13 cellular contexts compared by ENCODE assay signal in genomic region chr15:85044894-85045293, GRCh38.
A peak's percentile ranks its signal among the peaks of the same experiment; 100 is the strongest.
DNase-seq lines count a peak whose midpoint lies in the region; ATAC-seq, FAIRE-seq and TF ChIP-seq lines count a peak whose summit lies in the region.
"Had no signal": no experiment of that assay in that cellular context is flagged by ENCODE, and none has a peak within 500 bp of the region (broad histone marks: within the 10 kb centered on the region; RNA-seq: fewer than 3 reads in every experiment).

No MANE protein-coding gene starts in this region.

- peaks cover 42% of the 10 kb centered on the region for H3K4me1 Mint-ChIP-seq in CD4-positive, alpha-beta T cell (ENCODE audit: low read depth)
- H3K4me1 Mint-ChIP-seq in activated CD8-positive, alpha-beta T cell treated with anti-CD3 and anti-CD28 coated beads, Interleukin-2, amount 10 ng/mL, durations not matched to agents 7 days and 5 days (ENCODE audit: low read depth) = peaks cover 38% of the 10 kb centered on the region
- H3K4me1 Mint-ChIP-seq in activated T-helper 1 cell treated with anti-CD3 and anti-CD28 coated beads, Interleukin-12 subunit alpha, Interleukin-12 subunit beta, Interleukin-2, Interleukin-4 antibody, amounts not matched to agents 30 ng/mL and 10 ng/mL and 1 ng/mL, durations not matched to agents 14 hours and 24 hours and 36 hours (ENCODE audit: low read depth) = peaks cover 12% of the 10 kb centered on the region

- no peaks in the 10 kb centered on the region for H3K27me3 ChIP-seq in CD4-positive, alpha-beta T cell (ENCODE audit: control insufficient read depth, insufficient read depth, low read length)
- H3K27me3 ChIP-seq in ovary = no peaks in the 10 kb centered on the region
- H3K27me3 ChIP-seq: neutrophil, SJSA1, uterus had no signal

- ATAC-seq in A549 = no peak
- ATAC-seq in CD4-positive, alpha-beta T cell (ENCODE audit: poor library complexity) = no peak
- ATAC-seq in activated CD8-positive, alpha-beta T cell treated with anti-CD3 and anti-CD28 coated beads, Interleukin-2, amount 10 ng/mL, durations not matched to agents 7 days and 5 days = peak; percentile 41
- no peak for ATAC-seq in GM18498 (IDR thresholded peaks at IDR 0.05; ENCODE audit: unreplicated experiment)
- ATAC-seq: activated CD4-positive, CD25-positive, alpha-beta regulatory T cell treated with anti-CD3 and anti-CD28 coated beads, Interleukin-2, amount 50 U/mL, for 24 hours had no signal

- H3K27me3 Mint-ChIP-seq in CD4-positive, alpha-beta T cell = no peaks in the 10 kb centered on the region
- no peaks in the 10 kb centered on the region for H3K27me3 Mint-ChIP-seq in activated CD8-positive, alpha-beta T cell treated with anti-CD3 and anti-CD28 coated beads, Interleukin-2, amount 10 ng/mL, durations not matched to agents 7 days and 5 days (ENCODE audit: low read depth)
- H3K27me3 Mint-ChIP-seq in activated T-helper 1 cell treated with anti-CD3 and anti-CD28 coated beads, Interleukin-12 subunit alpha, Interleukin-12 subunit beta, Interleukin-2, Interleukin-4 antibody, amounts not matched to agents 30 ng/mL and 10 ng/mL and 1 ng/mL, durations not matched to agents 14 hours and 24 hours and 36 hours (ENCODE audit: insufficient read depth) = no peaks in the 10 kb centered on the region

- no peak for FAIRE-seq in A549 (lab: Jason Lieb, UNC)
- FAIRE-seq: kidney had no signal

- TF ChIP-seq CTCF in A549 (IDR thresholded peaks at IDR 0.05) (no peak), ovary (IDR thresholded peaks at IDR 0.05) (no peak)
- TF ChIP-seq CTCF in CD4-positive, alpha-beta T cell (IDR thresholded peaks at IDR 0.05) = no peak

- H3K27ac ChIP-seq in A549 (peak overlapping the region; percentile 90 to 95), ovary (no peak overlapping the region)
- H3K27ac ChIP-seq in CD4-positive, alpha-beta T cell (ENCODE audit: low read depth, low read length) = no peak overlapping the region
- H3K27ac ChIP-seq: coronary artery, neutrophil, SJSA1 had no signal

- CTCF ChIA-PET in A549 (lab: Yijun Ruan, JAX) = interaction anchor here (0.8 to 6.5 kb wide), 40 partner anchors 12 to 462 kb away, joined by 3 to 132 read pairs (median 6); partner anchors contain the start of genes NMB and PDE8A
- CTCF ChIA-PET in CD4-positive, alpha-beta T cell (lab: Charles Lee) = interaction anchor here (0.7 to 1.6 kb wide), 3 partner anchors 32 to 376 kb away, joined by 3 read pairs; no protein-coding TSS in a partner anchor
- CTCF ChIA-PET in activated CD8-positive, alpha-beta T cell treated with anti-CD3 and anti-CD28 coated beads, Interleukin-2, amount 10 ng/mL, durations not matched to agents 7 days and 5 days (lab: Charles Lee) = interaction anchor here (1.0 to 2.3 kb wide), 19 partner anchors 9 to 457 kb away, joined by 3 to 17 read pairs (median 6); partner anchors contain the start of gene PDE8A

- TF ChIP-seq EP300 in A549 (IDR thresholded peaks at IDR 0.05) = no peak
- TF ChIP-seq EP300 in ovary (IDR thresholded peaks at IDR 0.05) = no peak

- no peaks in the 10 kb centered on the region for H3K36me3 Mint-ChIP-seq in CD4-positive, alpha-beta T cell (ENCODE audit: low read depth)
- peaks cover 4% of the 10 kb centered on the region for H3K36me3 Mint-ChIP-seq in activated CD8-positive, alpha-beta T cell treated with anti-CD3 and anti-CD28 coated beads, Interleukin-2, amount 10 ng/mL, durations not matched to agents 7 days and 5 days (ENCODE audit: low read depth)
- H3K36me3 Mint-ChIP-seq in activated T-helper 1 cell treated with anti-CD3 and anti-CD28 coated beads, Interleukin-12 subunit alpha, Interleukin-12 subunit beta, Interleukin-2, Interleukin-4 antibody, amounts not matched to agents 30 ng/mL and 10 ng/mL and 1 ng/mL, durations not matched to agents 14 hours and 24 hours and 36 hours (ENCODE audit: low read depth) = no peaks in the 10 kb centered on the region

- no peak for TF ChIP-seq POLR2A in A549 (IDR thresholded peaks at IDR 0.05; ENCODE audit: low read length)
- TF ChIP-seq POLR2A in ovary (IDR thresholded peaks at IDR 0.05) = no peak

- TF ChIP-seq RAD21 in A549 (conservative IDR thresholded peaks at IDR 0.05 in 1 of 2, IDR thresholded peaks at IDR 0.05 in 1 of 2) = no peak

- H3K4me3 ChIP-seq in A549 (no peak overlapping the region), ovary (no peak overlapping the region)
- H3K4me3 ChIP-seq: coronary artery, SJSA1, uterus had no signal

- 0 out of 3 replicates have a peak, but pooled peaks cover 5% of the 10 kb centered on the region for H3K9me3 ChIP-seq in A549
- no peaks in the 10 kb centered on the region for H3K9me3 ChIP-seq in CD4-positive, alpha-beta T cell (ENCODE audit: control insufficient read depth, low read length)
- H3K9me3 ChIP-seq in ovary = no peaks in the 10 kb centered on the region
- H3K9me3 ChIP-seq: neutrophil, SJSA1, uterus had no signal

- intact Hi-C loops in CD4-positive, alpha-beta T cell (cut with DNase I, micrococcal nuclease) = loop anchor here (1.0 to 5.0 kb wide), 3 partner anchors 58 to 458 kb away; no protein-coding TSS in a partner anchor
- intact Hi-C loops in ovary (cut with DNase I) = loop anchor here (2.0 to 10.0 kb wide), 3 partner anchors 70 to 90 kb away; no protein-coding TSS in a partner anchor
- intact Hi-C loops in activated T-helper 1 cell treated with anti-CD3 and anti-CD28 coated beads, Interleukin-12 subunit alpha, Interleukin-12 subunit beta, Interleukin-2, Interleukin-4 antibody, amounts not matched to agents 30 ng/mL and 10 ng/mL and 1 ng/mL, durations not matched to agents 14 hours and 24 hours and 36 hours (cut with micrococcal nuclease) = loop anchor here (1.0 to 2.0 kb wide), 3 partner anchors 64 to 457 kb away; partner anchors contain the start of gene PDE8A

- H3K4me3 Mint-ChIP-seq in CD4-positive, alpha-beta T cell = no peak overlapping the region
- no peak overlapping the region for H3K4me3 Mint-ChIP-seq in activated CD8-positive, alpha-beta T cell treated with anti-CD3 and anti-CD28 coated beads, Interleukin-2, amount 10 ng/mL, durations not matched to agents 7 days and 5 days
- H3K4me3 Mint-ChIP-seq in activated T-helper 1 cell treated with anti-CD3 and anti-CD28 coated beads, Interleukin-12 subunit alpha, Interleukin-12 subunit beta, Interleukin-2, Interleukin-4 antibody, amounts not matched to agents 30 ng/mL and 10 ng/mL and 1 ng/mL, durations not matched to agents 14 hours and 24 hours and 36 hours = no peak overlapping the region

- 0% methylated on average over 1 of the region's 1 CpG for WGBS in A549 (ENCODE audit: missing lambda C conversion rate)
- WGBS in ovary, 3 donors = 0 to 50% (median 50%) methylated on average over 1 of the region's 1 CpG

- peak overlapping the region; percentile 3 for H3K27ac Mint-ChIP-seq in CD4-positive, alpha-beta T cell
- peak overlapping the region; percentile 7 for H3K27ac Mint-ChIP-seq in activated CD8-positive, alpha-beta T cell treated with anti-CD3 and anti-CD28 coated beads, Interleukin-2, amount 10 ng/mL, durations not matched to agents 7 days and 5 days
- H3K27ac Mint-ChIP-seq in activated T-helper 1 cell treated with anti-CD3 and anti-CD28 coated beads, Interleukin-12 subunit alpha, Interleukin-12 subunit beta, Interleukin-2, Interleukin-4 antibody, amounts not matched to agents 30 ng/mL and 10 ng/mL and 1 ng/mL, durations not matched to agents 14 hours and 24 hours and 36 hours = no peak overlapping the region

- POLR2A ChIA-PET in A549 (lab: Yijun Ruan, JAX) = interaction anchor here (1.8 to 4.8 kb wide), 3 partner anchors 63 to 117 kb away, joined by 4 to 50 read pairs (median 7); partner anchors contain the start of gene PDE8A
- POLR2A ChIA-PET in CD4-positive, alpha-beta T cell (lab: Charles Lee) = interaction anchor here (0.9 to 5.1 kb wide), 5 partner anchors 13 to 66 kb away, joined by 3 to 36 read pairs (median 4); partner anchors contain the start of gene PDE8A
- POLR2A ChIA-PET in activated CD8-positive, alpha-beta T cell treated with anti-CD3 and anti-CD28 coated beads, Interleukin-2, amount 10 ng/mL, durations not matched to agents 7 days and 5 days (lab: Charles Lee) = interaction anchor here (1.6 kb wide), 1 partner anchor 64 kb away, joined by 5 read pairs; the partner anchor contains the start of gene PDE8A

- no peaks in the 10 kb centered on the region for H3K9me3 Mint-ChIP-seq in CD4-positive, alpha-beta T cell
- peaks cover 4% of the 10 kb centered on the region for H3K9me3 Mint-ChIP-seq in activated CD8-positive, alpha-beta T cell treated with anti-CD3 and anti-CD28 coated beads, Interleukin-2, amount 10 ng/mL, durations not matched to agents 7 days and 5 days (ENCODE audit: insufficient read depth)
- no peaks in the 10 kb centered on the region for H3K9me3 Mint-ChIP-seq in activated T-helper 1 cell treated with anti-CD3 and anti-CD28 coated beads, Interleukin-12 subunit alpha, Interleukin-12 subunit beta, Interleukin-2, Interleukin-4 antibody, amounts not matched to agents 30 ng/mL and 10 ng/mL and 1 ng/mL, durations not matched to agents 14 hours and 24 hours and 36 hours

- no peaks in the 10 kb centered on the region for H3K36me3 ChIP-seq in ovary
- H3K36me3 ChIP-seq: neutrophil, SJSA1, uterus had no signal

- no peak for DNase-seq in A549 (ENCODE audit: low read depth in 1 of 2, low spot score in 1 of 2)
- DNase-seq in CD4-positive, alpha-beta T cell = no peak
- no peak for DNase-seq in activated CD8-positive, alpha-beta T cell treated with anti-CD3 and anti-CD28 coated beads, Interleukin-2, amount 10 ng/mL, durations not matched to agents 7 days and 5 days
- peak; percentile 2 for DNase-seq in middle frontal gyrus (ENCODE audit: extremely low spot score, low spot score)
- no peak for DNase-seq in ovary
- DNase-seq in activated T-helper 1 cell treated with anti-CD3 and anti-CD28 coated beads, Interleukin-12 subunit alpha, Interleukin-12 subunit beta, Interleukin-2, Interleukin-4 antibody, amounts not matched to agents 30 ng/mL and 10 ng/mL and 1 ng/mL, durations not matched to agents 14 hours and 24 hours and 36 hours (ENCODE audit: low spot score) = no peak
- DNase-seq: kidney had no signal

- H3K4me1 ChIP-seq in A549 = peaks cover 75% of the 10 kb centered on the region
- no peaks in the 10 kb centered on the region for H3K4me1 ChIP-seq in ovary (ENCODE audit: insufficient read depth)
- H3K4me1 ChIP-seq: uterus had no signal

- H3K4me2 ChIP-seq in A549 = peak overlapping the region; percentile 82

TF ChIP-seq in A549, 52 proteins besides CTCF, POLR2A, EP300 and RAD21:
- TF ChIP-seq MAZ (IDR thresholded peaks at IDR 0.05; ENCODE audit: borderline replicate concordance, low read depth, low read length) (no peak), PBX3 (IDR thresholded peaks at IDR 0.05) (no peak), SREBF2 (IDR thresholded peaks at IDR 0.05) (no peak)
TF ChIP-seq in A549: peak in this region for 0.

Comparison
In these comparisons a context has a peak if more than half of its experiments do, and no peak if none do; other contexts are left out.
1. H3K27ac ChIP-seq: peak in A549 (2 of 2); none in CD4-positive, alpha-beta T cell (single experiment) and ovary (0 of 2).